18 cellular contexts compared by ENCODE assay signal in the genomic region with DNA sequence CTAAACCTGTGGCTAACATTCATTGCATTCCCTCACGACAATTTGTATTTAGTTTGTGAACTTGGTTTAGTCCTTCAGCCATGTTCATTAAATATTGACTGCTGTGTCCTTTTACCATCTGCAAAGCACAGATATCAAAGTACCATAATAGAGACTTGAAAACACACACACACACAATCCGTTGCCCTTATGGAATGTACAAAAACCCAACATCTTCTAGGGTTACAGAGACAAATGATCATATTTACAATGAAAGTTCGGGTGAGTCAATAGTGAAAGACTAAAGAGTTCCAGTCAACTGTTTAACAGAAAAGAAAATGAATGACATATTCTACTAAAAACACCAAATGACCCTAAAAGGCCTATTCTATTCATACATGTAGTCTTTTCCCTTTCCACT.
"Had no signal": no experiment of that assay in that cellular context is flagged by ENCODE, and none has a peak within 500 bp of the region (broad histone marks: within the 10 kb centered on the region; RNA-seq: fewer than 3 reads in every experiment).

No MANE protein-coding gene starts in this region.

- H3K27me3 ChIP-seq: breast epithelium, gastrocnemius medialis, heart right ventricle, ovary, sigmoid colon, stomach had no signal

- H3K36me3 ChIP-seq: breast epithelium, gastrocnemius medialis, heart right ventricle, ovary, sigmoid colon, stomach had no signal

- H3K4me3 ChIP-seq: breast epithelium, gastrocnemius medialis, heart right ventricle, ovary, sigmoid colon, stomach had no signal

- H3K9me3 ChIP-seq: breast epithelium, gastrocnemius medialis, heart right ventricle, ovary, sigmoid colon, stomach had no signal

- H3K4me1 ChIP-seq: breast epithelium, gastrocnemius medialis, sigmoid colon, stomach had no signal

- DNase-seq: activated CD4-positive, alpha-beta T cell treated with anti-CD3 and anti-CD28 coated beads for 36 hours; activated CD8-positive, alpha-beta T cell treated with anti-CD3 and anti-CD28 coated beads for 36 hours; activated gamma-delta T cell; activated T-cell treated with anti-CD3 and anti-CD28 coated beads, Interleukin-2, amount 50 U/mL, for 48 hours; amygdala; cerebellar nuclear complex; effector memory CD4-positive, alpha-beta T cell; gastrocnemius medialis; heart right ventricle; naive thymus-derived CD4-positive, alpha-beta T cell; ovary; sigmoid colon; stimulated activated CD4-positive, alpha-beta T cell treated with anti-CD3 and anti-CD28 coated beads, Interleukin-1b, Interleukin-23, amount 100 ng/mL, for 48 hours; stomach had no signal

- H3K27me3 Mint-ChIP-seq: activated CD4-positive, alpha-beta T cell treated with anti-CD3 and anti-CD28 coated beads for 36 hours; activated CD8-positive, alpha-beta T cell treated with anti-CD3 and anti-CD28 coated beads for 36 hours; dendritic cell treated with granulocyte-macrophage colony-stimulating factor and Interleukin-4, amounts not matched to agents 40 ng/mL and 50 ng/mL, for 4 days; naive thymus-derived CD4-positive, alpha-beta T cell had no signal

- H3K27ac ChIP-seq: breast epithelium, gastrocnemius medialis, heart right ventricle, ovary, sigmoid colon, stomach, VCaP had no signal

- H3K4me3 Mint-ChIP-seq: activated CD4-positive, alpha-beta T cell treated with anti-CD3 and anti-CD28 coated beads for 36 hours; activated CD8-positive, alpha-beta T cell treated with anti-CD3 and anti-CD28 coated beads for 36 hours; dendritic cell treated with granulocyte-macrophage colony-stimulating factor and Interleukin-4, amounts not matched to agents 40 ng/mL and 50 ng/mL, for 4 days; naive thymus-derived CD4-positive, alpha-beta T cell had no signal

- H3K9me3 Mint-ChIP-seq: activated CD8-positive, alpha-beta T cell treated with anti-CD3 and anti-CD28 coated beads for 36 hours; activated naive CD4-positive, alpha-beta T cell treated with anti-CD3 and anti-CD28 coated beads, Interleukin-2, amount 50 U/mL, for 72 hours; dendritic cell treated with granulocyte-macrophage colony-stimulating factor and Interleukin-4, amounts not matched to agents 40 ng/mL and 50 ng/mL, for 4 days had no signal

- ATAC-seq: activated CD4-positive, alpha-beta T cell treated with anti-CD3 and anti-CD28 coated beads for 36 hours; activated CD8-positive, alpha-beta T cell treated with anti-CD3 and anti-CD28 coated beads for 36 hours; activated naive CD4-positive, alpha-beta T cell treated with anti-CD3 and anti-CD28 coated beads, Interleukin-2, amount 50 U/mL, for 72 hours; gastrocnemius medialis; heart right ventricle; naive thymus-derived CD4-positive, alpha-beta T cell had no signal

- H3K36me3 Mint-ChIP-seq: activated naive CD4-positive, alpha-beta T cell treated with anti-CD3 and anti-CD28 coated beads, Interleukin-2, amount 50 U/mL, for 72 hours had no signal

- H3K27ac Mint-ChIP-seq: activated CD4-positive, alpha-beta T cell treated with anti-CD3 and anti-CD28 coated beads for 36 hours; activated CD8-positive, alpha-beta T cell treated with anti-CD3 and anti-CD28 coated beads for 36 hours; activated naive CD4-positive, alpha-beta T cell treated with anti-CD3 and anti-CD28 coated beads, Interleukin-2, amount 50 U/mL, for 72 hours; dendritic cell treated with granulocyte-macrophage colony-stimulating factor and Interleukin-4, amounts not matched to agents 40 ng/mL and 50 ng/mL, for 4 days; naive thymus-derived CD4-positive, alpha-beta T cell had no signal
